In the genomic region with DNA sequence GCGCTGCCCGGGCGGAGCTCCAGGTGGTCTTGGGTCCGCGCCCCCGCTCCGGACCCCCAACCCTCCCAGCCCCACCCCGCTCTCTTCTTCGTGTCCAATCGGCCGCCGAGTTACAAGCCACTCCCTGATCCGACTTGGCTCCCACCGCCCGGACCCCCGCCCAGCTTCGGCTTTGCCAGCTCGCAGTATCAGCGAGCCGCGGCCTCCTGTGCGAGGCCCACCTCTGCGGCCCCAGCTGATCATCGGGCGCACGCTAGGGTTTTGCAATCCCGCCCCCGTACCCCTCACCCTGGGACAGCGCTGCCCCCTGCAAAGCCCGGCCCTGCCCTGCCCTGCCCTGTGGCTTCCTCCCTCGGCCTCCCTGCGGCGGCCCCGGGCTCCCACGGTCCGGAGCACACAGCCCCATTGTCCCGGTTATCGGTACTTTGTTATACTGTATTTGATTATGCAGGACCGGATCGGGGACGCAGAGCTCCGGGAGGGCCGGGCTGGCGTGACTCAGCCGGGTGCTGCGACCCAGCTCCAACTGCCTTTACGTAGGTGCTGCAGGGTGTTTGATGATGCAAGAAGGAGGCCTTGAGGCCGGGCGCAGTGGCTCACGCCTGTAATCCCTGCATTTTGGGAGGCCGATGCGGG, we compare ENCODE assay signal across 8 cellular contexts. TPM values are rescaled to one million over a fixed set of nuclear protein-coding genes. Genes with fewer than 3 reads are reported as not detected.
DNase-seq lines count a peak whose midpoint lies in the region; ATAC-seq and TF ChIP-seq lines count a peak whose summit lies in the region.

No MANE protein-coding gene starts in this region.

- H3K36me3 ChIP-seq in BLaER1: peaks cover 55% of the 10 kb centered on the region

- H4K20me1 ChIP-seq in BLaER1: peaks cover 8% of the 10 kb centered on the region; the same call in 1 of the 2 replicates

- no peak for TF ChIP-seq POLR2A in erythroblast (IDR thresholded peaks at IDR 0.05; ENCODE audit: low read length)

- no peak for TF ChIP-seq CTCF in progenitor cell of endocrine pancreas (IDR thresholded peaks at IDR 0.05; ENCODE audit: unreplicated experiment)

- peak overlapping the region; percentile 90 for H3K4me2 ChIP-seq in BLaER1

- peak overlapping the region; percentile 86 for H3K27ac ChIP-seq in BLaER1

- no peaks in the 10 kb centered on the region for H3K9me3 ChIP-seq in BLaER1

- no peaks in the 10 kb centered on the region for H3K27me3 Mint-ChIP-seq in progenitor cell of endocrine pancreas

- ATAC-seq in GM21723 (IDR thresholded peaks at IDR 0.05; ENCODE audit: unreplicated experiment): peak; percentile 18
- no peak for ATAC-seq in GM21576 (IDR thresholded peaks at IDR 0.05; ENCODE audit: unreplicated experiment)

- H3K9me3 Mint-ChIP-seq in progenitor cell of endocrine pancreas (ENCODE audit: low read depth): no peaks in the 10 kb centered on the region

- H3K4me3 ChIP-seq in BLaER1: peak overlapping the region; percentile 93

- DNase-seq in NCI-H510A (lab: John Stamatoyannopoulos, UW) (peak; percentile 68), activated T-helper 1 cell treated with Interleukin-2 at 50 U/mL for 16 hours (ENCODE audit: low read depth) (peak; percentile 33), fibroblast of the conjunctiva (ENCODE audit: low read depth) (peak; percentile 49), progenitor cell of endocrine pancreas (ENCODE audit: low spot score, unreplicated experiment) (peak; percentile 87), erythroblast (lab: John Stamatoyannopoulos, UW) (no peak)

- peaks cover 45% of the 10 kb centered on the region for H3K4me1 ChIP-seq in BLaER1

- H3K36me3 Mint-ChIP-seq in progenitor cell of endocrine pancreas (ENCODE audit: insufficient read depth): peaks cover 22% of the 10 kb centered on the region

- H3K4me1 Mint-ChIP-seq in progenitor cell of endocrine pancreas (ENCODE audit: low read depth): peaks cover 17% of the 10 kb centered on the region

- H3K27me3 ChIP-seq in BLaER1: no peaks in the 10 kb centered on the region

- peak overlapping the region; percentile 98 for H3K27ac Mint-ChIP-seq in progenitor cell of endocrine pancreas

- H3K9ac ChIP-seq in BLaER1: peak overlapping the region; percentile 88

- peak overlapping the region; percentile 79 for H3K4me3 Mint-ChIP-seq in progenitor cell of endocrine pancreas (ENCODE audit: low read depth)

RNA-seq across cellular contexts. Expression of gene LPAR2, which starts 0.6 kb away (rescaled TPM):
- total RNA-seq in progenitor cell of endocrine pancreas: 164 and 170 TPM in 2 replicates

RNA-seq across cellular contexts. Expression of gene PBX4, which starts 10.1 kb away (rescaled TPM):
- total RNA-seq in progenitor cell of endocrine pancreas: 5.0 and 5.2 TPM in 2 replicates

RNA-seq across cellular contexts. Expression of gene GMIP, which starts 14.8 kb away (rescaled TPM):
- total RNA-seq in progenitor cell of endocrine pancreas: 29.2 and 30.5 TPM in 2 replicates

RNA-seq across cellular contexts. Expression of gene ATP13A1, which starts 34.9 kb away (rescaled TPM):
- total RNA-seq in progenitor cell of endocrine pancreas: 81.1 and 87.1 TPM in 2 replicates

RNA-seq across cellular contexts. Expression of gene ZNF101, which starts 40.0 kb away (rescaled TPM):
- 15.3 and 15.6 TPM in 2 replicates for total RNA-seq in progenitor cell of endocrine pancreas

Comparison
In these comparisons a context has a peak if more than half of its experiments do, and no peak if none do; other contexts are left out.
1. DNase-seq: peak in NCI-H510A (single experiment), activated T-helper 1 cell treated with Interleukin-2 at 50 U/mL for 16 hours (single experiment), fibroblast of the conjunctiva (single experiment) and progenitor cell of endocrine pancreas (single experiment); none in erythroblast (0 of 2).